In genomic region chr19:10431943-10432735, GRCh38 we compare ENCODE assay signal across 1 cellular context.
TF ChIP-seq lines count a peak whose summit lies in the region.

No MANE protein-coding gene starts in this region.

TF ChIP-seq in HepG2, 621 proteins besides CTCF, POLR2A, EP300 and RAD21:
- TF ChIP-seq REST (IDR thresholded peaks at IDR 0.05; ENCODE audit: borderline replicate concordance in 1 of 2, low read depth in 1 of 2, low read length in 2 of 2) (no peak), PATZ1 (CRISPR knock-in tag; IDR thresholded peaks at IDR 0.05) (peak; percentile 7; the same call in 1 of the 2 replicates), MTERF4 (CRISPR knock-in tag; IDR thresholded peaks at IDR 0.05) (no peak), TERF1 (CRISPR knock-in tag; IDR thresholded peaks at IDR 0.05) (no peak), ZNF768 (CRISPR knock-in tag; IDR thresholded peaks at IDR 0.05) (peak; percentile 80; the same call in 1 of the 2 replicates)
